21 cellular contexts compared by ENCODE assay signal in the genomic region with DNA sequence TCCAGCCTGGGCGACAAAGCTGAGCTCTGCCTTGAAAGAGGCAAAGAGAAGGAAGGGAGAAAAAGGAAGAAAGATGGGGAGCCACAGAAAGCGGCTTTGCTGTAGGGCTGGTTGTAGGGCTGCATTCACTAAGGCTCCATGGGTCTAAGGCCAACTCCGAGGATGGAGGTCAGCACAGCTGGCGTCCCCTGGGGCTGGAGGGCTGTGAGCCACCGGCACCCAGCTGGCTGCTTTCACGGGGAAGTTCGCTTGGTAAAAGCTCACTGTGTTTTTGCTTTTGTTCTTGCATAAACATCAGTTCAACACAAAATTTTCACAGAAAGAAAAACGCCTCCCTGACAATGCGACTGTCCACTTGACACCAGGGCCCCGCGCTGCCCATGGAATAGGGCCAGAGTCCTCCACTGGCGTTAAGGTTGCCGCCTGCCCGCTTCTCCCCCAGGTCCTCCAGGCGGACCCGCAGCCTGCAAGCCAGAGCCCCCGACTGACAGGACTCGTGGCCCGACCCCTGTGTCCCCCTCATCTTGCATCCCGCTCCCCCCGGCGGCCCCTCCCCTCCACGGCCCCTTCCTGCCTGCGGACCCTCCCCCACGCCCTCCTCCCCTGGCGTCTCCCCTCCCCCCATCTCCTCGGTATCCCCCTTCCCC. TPM values are rescaled to one million over a fixed set of nuclear protein-coding genes. Genes with fewer than 3 reads are reported as not detected.
DNase-seq lines count a peak whose midpoint lies in the region; ATAC-seq and TF ChIP-seq lines count a peak whose summit lies in the region.
"Had no signal": no experiment of that assay in that cellular context is flagged by ENCODE, and none has a peak within 500 bp of the region (broad histone marks: within the 10 kb centered on the region; RNA-seq: fewer than 3 reads in every experiment).

No MANE protein-coding gene starts in this region.

- ATAC-seq in activated CD4-positive, CD25-positive, alpha-beta regulatory T cell treated with anti-CD3 and anti-CD28 coated beads, Interleukin-2, amount 50 U/mL, for 24 hours = no peak
- ATAC-seq in HG03521 (IDR thresholded peaks at IDR 0.05; ENCODE audit: unreplicated experiment) = no peak
- ATAC-seq: HCT116 had no signal

- no peak overlapping the region for H2BK15ac ChIP-seq in mesenchymal stem cell (ENCODE audit: low read depth, poor library complexity, severe bottlenecking)

- H3K9me3 ChIP-seq in mesenchymal stem cell (ENCODE audit: control insufficient read depth, low read length) = no peaks in the 10 kb centered on the region

- H2AK5ac ChIP-seq in mesenchymal stem cell (ENCODE audit: low read length, severe bottlenecking) = no peak overlapping the region

- no peak for DNase-seq in activated naive CD4-positive, alpha-beta T cell treated with Interleukin-2 at 50 U/mL for 16 hours
- DNase-seq in NAMALWA (ENCODE audit: low spot score) (peak; percentile 14), mesenchymal stem cell (no peak), type B pancreatic cell (ENCODE audit: extremely low spot score, unreplicated experiment) (no peak)
- DNase-seq: activated CD4-positive, alpha-beta T cell treated with anti-CD3 and anti-CD28 coated beads for 1 hour; activated naive CD4-positive, alpha-beta T cell; activated T-cell treated with anti-CD3 and anti-CD28 coated beads, Interleukin-2, amount 50 U/mL, for 48 hours; NCI-H1105 treated with DMSO at 0.1 percent for 48 hours; NCI-H2081; NCI-H226; NCI-H82; nucleus accumbens; small intestine; stimulated activated CD4-positive, alpha-beta T cell treated with anti-CD3 and anti-CD28 coated beads, Interleukin-1b, Interleukin-23, amount 100 ng/mL, for 48 hours had no signal

- H3K9ac ChIP-seq in mesenchymal stem cell (ENCODE audit: low read length) = no peak overlapping the region

- H3K4ac ChIP-seq in mesenchymal stem cell (ENCODE audit: low read depth in 1 of 2, low read length in 2 of 2) = no peak overlapping the region

- no peaks in the 10 kb centered on the region for H3K9me3 Mint-ChIP-seq in activated naive CD4-positive, alpha-beta T cell treated with anti-CD3 and anti-CD28 coated beads, Interleukin-2, amount 50 U/mL, for 24 hours
- H3K9me3 Mint-ChIP-seq in type B pancreatic cell = no peaks in the 10 kb centered on the region
- H3K9me3 Mint-ChIP-seq: dendritic cell treated with granulocyte-macrophage colony-stimulating factor and Interleukin-4, amounts not matched to agents 40 ng/mL and 50 ng/mL, for 4 days had no signal

- H3K4me1 Mint-ChIP-seq in activated naive CD4-positive, alpha-beta T cell treated with anti-CD3 and anti-CD28 coated beads, Interleukin-2, amount 50 U/mL, for 24 hours = peaks cover 7% of the 10 kb centered on the region
- H3K4me1 Mint-ChIP-seq in type B pancreatic cell (ENCODE audit: unreplicated experiment) = peaks cover 8% of the 10 kb centered on the region

- peaks cover 22% of the 10 kb centered on the region for H3K27me3 Mint-ChIP-seq in activated naive CD4-positive, alpha-beta T cell treated with anti-CD3 and anti-CD28 coated beads, Interleukin-2, amount 50 U/mL, for 24 hours
- H3K27me3 Mint-ChIP-seq in type B pancreatic cell = peaks cover 46% of the 10 kb centered on the region

- peaks cover 12 to 13% of the 10 kb centered on the region in 2 experiments for H3K27me3 ChIP-seq in mesenchymal stem cell (ENCODE audit: control insufficient read depth in 1 of 2, insufficient read depth in 1 of 2, low read length in 2 of 2)

- H3K14ac ChIP-seq in mesenchymal stem cell (ENCODE audit: low read length in 2 of 2) = no peak overlapping the region

- WGBS in mesenchymal stem cell = 67% methylated on average over 15 of the region's 27 CpGs

- H2BK12ac ChIP-seq in mesenchymal stem cell (ENCODE audit: low read length in 2 of 2) = no peak overlapping the region

- peak overlapping the region; percentile 18 for H4K91ac ChIP-seq in mesenchymal stem cell (ENCODE audit: low read length)

- no peaks in the 10 kb centered on the region for H3K36me3 Mint-ChIP-seq in activated naive CD4-positive, alpha-beta T cell treated with anti-CD3 and anti-CD28 coated beads, Interleukin-2, amount 50 U/mL, for 24 hours
- H3K36me3 Mint-ChIP-seq in type B pancreatic cell = no peaks in the 10 kb centered on the region

- no peak overlapping the region for H3K27ac ChIP-seq in mesenchymal stem cell (ENCODE audit: low read length, poor library complexity, severe bottlenecking)
- H3K27ac ChIP-seq: C4-2B had no signal

- peaks cover 0 to 2% of the 10 kb centered on the region in 2 experiments for H3K36me3 ChIP-seq in mesenchymal stem cell (ENCODE audit: control insufficient read depth in 1 of 2, insufficient read depth in 2 of 2, low read depth in 1 of 2, low read length in 2 of 2)

- TF ChIP-seq CTCF in type B pancreatic cell (conservative IDR thresholded peaks at IDR 0.05) = no peak

- no peak overlapping the region for H3K27ac Mint-ChIP-seq in activated naive CD4-positive, alpha-beta T cell treated with anti-CD3 and anti-CD28 coated beads, Interleukin-2, amount 50 U/mL, for 24 hours
- no peak overlapping the region for H3K27ac Mint-ChIP-seq in type B pancreatic cell
- H3K27ac Mint-ChIP-seq: dendritic cell treated with granulocyte-macrophage colony-stimulating factor and Interleukin-4, amounts not matched to agents 40 ng/mL and 50 ng/mL, for 4 days had no signal

- no peak overlapping the region for H4K8ac ChIP-seq in mesenchymal stem cell (ENCODE audit: low read length)

- peaks cover 28% of the 10 kb centered on the region for H3K4me1 ChIP-seq in mesenchymal stem cell (ENCODE audit: control insufficient read depth, insufficient read depth, low read depth, low read length)

- H2AFZ ChIP-seq in mesenchymal stem cell (ENCODE audit: low read depth, low read length) = no peak overlapping the region

- peaks cover 3% of the 10 kb centered on the region for H3K79me1 ChIP-seq in mesenchymal stem cell (replicated peaks; ENCODE audit: low read length, poor library complexity, severe bottlenecking)

- H3K4me3 ChIP-seq in mesenchymal stem cell (ENCODE audit: insufficient read depth in 1 of 2, low read depth in 1 of 2, low read length in 2 of 2) = peak overlapping the region in 1 of 2 experiments; percentile 36

- H2BK5ac ChIP-seq in mesenchymal stem cell (ENCODE audit: low read depth, low read length, poor library complexity, severe bottlenecking) = no peak overlapping the region

- H3K4me3 Mint-ChIP-seq in activated naive CD4-positive, alpha-beta T cell treated with anti-CD3 and anti-CD28 coated beads, Interleukin-2, amount 50 U/mL, for 24 hours = peak overlapping the region; percentile 50
- H3K4me3 Mint-ChIP-seq in type B pancreatic cell = peak overlapping the region; percentile 10
- H3K4me3 Mint-ChIP-seq: dendritic cell treated with granulocyte-macrophage colony-stimulating factor and Interleukin-4, amounts not matched to agents 40 ng/mL and 50 ng/mL, for 4 days had no signal

- no peak overlapping the region for H3K4me2 ChIP-seq in mesenchymal stem cell (ENCODE audit: low read length, poor library complexity, severe bottlenecking)

- H3K23ac ChIP-seq in mesenchymal stem cell (ENCODE audit: low read length in 2 of 2) = no peak overlapping the region

- no peak overlapping the region for H3K18ac ChIP-seq in mesenchymal stem cell (ENCODE audit: low read depth in 1 of 2, low read length in 2 of 2)

- no peak overlapping the region for H2BK120ac ChIP-seq in mesenchymal stem cell (ENCODE audit: low read depth, low read length)

RNA-seq across cellular contexts. Expression of a gene that starts 1.1 kb away (rescaled TPM):
- polyA plus RNA-seq in mesenchymal stem cell (2013, experiment 1 of 2) = 2.9 TPM
- polyA plus RNA-seq in mesenchymal stem cell (2013, experiment 2 of 2) = 3.2 TPM
- total RNA-seq in type B pancreatic cell (ENCODE audit: low replicate concordance) = 3.0 and 3.5 TPM in 2 replicates
- total RNA-seq: OCI-LY7 had no signal
